ENCODE assay signal across 20 cellular contexts in genomic region chr22:45171830-45172229, GRCh38. TPM values are rescaled to one million over a fixed set of nuclear protein-coding genes. Genes with fewer than 3 reads are reported as not detected.
DNase-seq lines count a peak whose midpoint lies in the region; ATAC-seq and TF ChIP-seq lines count a peak whose summit lies in the region.
"Had no signal": no experiment of that assay in that cellular context is flagged by ENCODE, and none has a peak within 500 bp of the region (broad histone marks: within the 10 kb centered on the region; RNA-seq: fewer than 3 reads in every experiment).

No MANE protein-coding gene starts in this region.

- H3K27ac ChIP-seq in ascending aorta = no peak overlapping the region
- H3K27ac ChIP-seq: coronary artery, lower lobe of right lung, neural progenitor cell, Peyer's patch had no signal

- H3K27me3 ChIP-seq in ascending aorta = no peaks in the 10 kb centered on the region
- H3K27me3 ChIP-seq: neural progenitor cell, Peyer's patch had no signal

- H3K4me1 Mint-ChIP-seq in activated naive CD4-positive, alpha-beta T cell treated with anti-CD3 and anti-CD28 coated beads, Interleukin-2, amount 10 ng/mL, durations not matched to agents 7 days and 5 days = peaks cover 89% of the 10 kb centered on the region
- peaks cover 69% of the 10 kb centered on the region for H3K4me1 Mint-ChIP-seq in activated naive CD8-positive, alpha-beta T cell treated with anti-CD3 and anti-CD28 coated beads for 36 hours
- H3K4me1 Mint-ChIP-seq in stimulated activated naive CD8-positive, alpha-beta T cell treated with anti-CD3 and anti-CD28 coated beads, Interleukin-15, amount 100 ng/mL, for 72 hours = peaks cover 89% of the 10 kb centered on the region
- H3K4me1 Mint-ChIP-seq: neural progenitor cell had no signal

- peak overlapping the region; percentile 85 for H3K27ac Mint-ChIP-seq in activated naive CD4-positive, alpha-beta T cell treated with anti-CD3 and anti-CD28 coated beads, Interleukin-2, amount 10 ng/mL, durations not matched to agents 7 days and 5 days
- peak overlapping the region; percentile 74 for H3K27ac Mint-ChIP-seq in activated naive CD8-positive, alpha-beta T cell treated with anti-CD3 and anti-CD28 coated beads for 36 hours
- no peak overlapping the region for H3K27ac Mint-ChIP-seq in stimulated activated naive CD8-positive, alpha-beta T cell treated with anti-CD3 and anti-CD28 coated beads, Interleukin-15, amount 100 ng/mL, for 72 hours
- H3K27ac Mint-ChIP-seq: brain, neural progenitor cell had no signal

- TF ChIP-seq CTCF in ascending aorta (IDR thresholded peaks at IDR 0.05) = no peak

- no peaks in the 10 kb centered on the region for H3K27me3 Mint-ChIP-seq in activated naive CD4-positive, alpha-beta T cell treated with anti-CD3 and anti-CD28 coated beads, Interleukin-2, amount 10 ng/mL, durations not matched to agents 7 days and 5 days
- H3K27me3 Mint-ChIP-seq in activated naive CD8-positive, alpha-beta T cell treated with anti-CD3 and anti-CD28 coated beads for 36 hours = no peaks in the 10 kb centered on the region
- no peaks in the 10 kb centered on the region for H3K27me3 Mint-ChIP-seq in stimulated activated naive CD8-positive, alpha-beta T cell treated with anti-CD3 and anti-CD28 coated beads, Interleukin-15, amount 100 ng/mL, for 72 hours
- H3K27me3 Mint-ChIP-seq: brain had no signal

- H3K4me3 ChIP-seq in Jurkat, Clone E6-1 (ENCODE audit: low read length) = peak overlapping the region; percentile 35
- no peak overlapping the region for H3K4me3 ChIP-seq in ascending aorta
- H3K4me3 ChIP-seq: coronary artery, K562, lower lobe of right lung, mucosa of descending colon, neural progenitor cell, Peyer's patch had no signal

- CTCF ChIA-PET in activated naive CD4-positive, alpha-beta T cell treated with anti-CD3 and anti-CD28 coated beads, Interleukin-2, amount 10 ng/mL, durations not matched to agents 7 days and 5 days (lab: Charles Lee) = interaction anchor here (1.3 kb wide), 1 partner anchor 38 kb away, joined by 3 read pairs; no protein-coding TSS in a partner anchor

- peaks cover 85% of the 10 kb centered on the region for H3K36me3 Mint-ChIP-seq in activated naive CD4-positive, alpha-beta T cell treated with anti-CD3 and anti-CD28 coated beads, Interleukin-2, amount 10 ng/mL, durations not matched to agents 7 days and 5 days
- H3K36me3 Mint-ChIP-seq in activated naive CD8-positive, alpha-beta T cell treated with anti-CD3 and anti-CD28 coated beads for 36 hours = peaks cover 64% of the 10 kb centered on the region

- H3K4me1 ChIP-seq in ascending aorta = no peaks in the 10 kb centered on the region
- H3K4me1 ChIP-seq: neural progenitor cell had no signal

- H3K9me3 Mint-ChIP-seq in activated naive CD4-positive, alpha-beta T cell treated with anti-CD3 and anti-CD28 coated beads, Interleukin-2, amount 10 ng/mL, durations not matched to agents 7 days and 5 days = no peaks in the 10 kb centered on the region
- H3K9me3 Mint-ChIP-seq in activated naive CD8-positive, alpha-beta T cell treated with anti-CD3 and anti-CD28 coated beads for 36 hours = no peaks in the 10 kb centered on the region
- no peaks in the 10 kb centered on the region for H3K9me3 Mint-ChIP-seq in stimulated activated naive CD8-positive, alpha-beta T cell treated with anti-CD3 and anti-CD28 coated beads, Interleukin-15, amount 100 ng/mL, for 72 hours
- H3K9me3 Mint-ChIP-seq: brain, neural progenitor cell had no signal

- DNase-seq in activated naive CD4-positive, alpha-beta T cell treated with anti-CD3 and anti-CD28 coated beads, Interleukin-2, amount 10 ng/mL, durations not matched to agents 7 days and 5 days = no peak
- no peak for DNase-seq in activated naive CD4-positive, alpha-beta T cell (lab: John Stamatoyannopoulos, UW)
- no peak for DNase-seq in Jurkat, Clone E6-1 (ENCODE audit: low read depth, low spot score)
- no peak for DNase-seq in activated naive CD8-positive, alpha-beta T cell treated with anti-CD3 and anti-CD28 coated beads for 36 hours
- DNase-seq in stimulated activated naive CD8-positive, alpha-beta T cell treated with anti-CD3 and anti-CD28 coated beads, Interleukin-15, amount 100 ng/mL, for 72 hours = no peak
- no peak for DNase-seq in NCI-H1092 treated with DMSO at 0.1 percent for 48 hours (lab: John Stamatoyannopoulos, UW)
- no peak for DNase-seq in ascending aorta (ENCODE audit: low spot score in 2 of 2)
- DNase-seq: activated CD8-positive, alpha-beta memory T cell treated with anti-CD3 and anti-CD28 coated beads, Interleukin-2, amount 50 U/mL, for 48 hours; kidney; lower lobe of right lung; mucosa of descending colon; NCI-H146; NCI-H524 treated with DMSO at 0.1 percent for 48 hours; Peyer's patch; stimulated activated CD8-positive, alpha-beta memory T cell treated with anti-CD3 and anti-CD28 coated beads, Interleukin-4, amount 100 ng/mL, for 48 hours had no signal

- H3K36me3 ChIP-seq in ascending aorta = peaks cover 60 to 74% of the 10 kb centered on the region in 2 donors

- intact Hi-C loops in ascending aorta (cut with DNase I) = no loop called here

- H3K9me3 ChIP-seq in ascending aorta = no peaks in the 10 kb centered on the region
- H3K9me3 ChIP-seq: lower lobe of right lung, mucosa of descending colon, Peyer's patch had no signal

- no peak for ATAC-seq in stimulated activated naive CD8-positive, alpha-beta T cell treated with anti-CD3 and anti-CD28 coated beads, Interleukin-15, amount 100 ng/mL, for 72 hours
- ATAC-seq: activated CD4-positive, CD25-positive, alpha-beta regulatory T cell treated with anti-CD3 and anti-CD28 coated beads, Interleukin-2, amount 50 U/mL, for 24 hours; K562; lower lobe of right lung; mucosa of descending colon had no signal

- peak overlapping the region; percentile 14 for H3K4me3 Mint-ChIP-seq in activated naive CD4-positive, alpha-beta T cell treated with anti-CD3 and anti-CD28 coated beads, Interleukin-2, amount 10 ng/mL, durations not matched to agents 7 days and 5 days
- H3K4me3 Mint-ChIP-seq in activated naive CD8-positive, alpha-beta T cell treated with anti-CD3 and anti-CD28 coated beads for 36 hours = no peak overlapping the region
- peak overlapping the region; percentile 1 to 56 for H3K4me3 Mint-ChIP-seq in stimulated activated naive CD8-positive, alpha-beta T cell treated with anti-CD3 and anti-CD28 coated beads, Interleukin-15, amount 100 ng/mL, for 72 hours
- H3K4me3 Mint-ChIP-seq: brain, neural progenitor cell had no signal

RNA-seq across cellular contexts. Expression of gene NUP50, which starts 8.1 kb away (rescaled TPM):
- 85.6 TPM for polyA plus RNA-seq in Jurkat, Clone E6-1 (2012; ENCODE audit: insufficient read depth, insufficient read length)
- 100 to 1,000 TPM; 156 to 164 TPM for total RNA-seq in activated naive CD8-positive, alpha-beta T cell treated with anti-CD3 and anti-CD28 coated beads for 36 hours
- total RNA-seq in ascending aorta = 75.8 TPM

Comparison
In these comparisons a context has a peak if more than half of its experiments do, and no peak if none do; other contexts are left out.
1. H3K27ac Mint-ChIP-seq: peak in activated naive CD4-positive, alpha-beta T cell treated with anti-CD3 and anti-CD28 coated beads, Interleukin-2, amount 10 ng/mL, durations not matched to agents 7 days and 5 days (single experiment) and activated naive CD8-positive, alpha-beta T cell treated with anti-CD3 and anti-CD28 coated beads for 36 hours (single experiment); none in stimulated activated naive CD8-positive, alpha-beta T cell treated with anti-CD3 and anti-CD28 coated beads, Interleukin-15, amount 100 ng/mL, for 72 hours (0 of 2).